ENCODE assay signal across 9 cellular contexts in the genomic region with DNA sequence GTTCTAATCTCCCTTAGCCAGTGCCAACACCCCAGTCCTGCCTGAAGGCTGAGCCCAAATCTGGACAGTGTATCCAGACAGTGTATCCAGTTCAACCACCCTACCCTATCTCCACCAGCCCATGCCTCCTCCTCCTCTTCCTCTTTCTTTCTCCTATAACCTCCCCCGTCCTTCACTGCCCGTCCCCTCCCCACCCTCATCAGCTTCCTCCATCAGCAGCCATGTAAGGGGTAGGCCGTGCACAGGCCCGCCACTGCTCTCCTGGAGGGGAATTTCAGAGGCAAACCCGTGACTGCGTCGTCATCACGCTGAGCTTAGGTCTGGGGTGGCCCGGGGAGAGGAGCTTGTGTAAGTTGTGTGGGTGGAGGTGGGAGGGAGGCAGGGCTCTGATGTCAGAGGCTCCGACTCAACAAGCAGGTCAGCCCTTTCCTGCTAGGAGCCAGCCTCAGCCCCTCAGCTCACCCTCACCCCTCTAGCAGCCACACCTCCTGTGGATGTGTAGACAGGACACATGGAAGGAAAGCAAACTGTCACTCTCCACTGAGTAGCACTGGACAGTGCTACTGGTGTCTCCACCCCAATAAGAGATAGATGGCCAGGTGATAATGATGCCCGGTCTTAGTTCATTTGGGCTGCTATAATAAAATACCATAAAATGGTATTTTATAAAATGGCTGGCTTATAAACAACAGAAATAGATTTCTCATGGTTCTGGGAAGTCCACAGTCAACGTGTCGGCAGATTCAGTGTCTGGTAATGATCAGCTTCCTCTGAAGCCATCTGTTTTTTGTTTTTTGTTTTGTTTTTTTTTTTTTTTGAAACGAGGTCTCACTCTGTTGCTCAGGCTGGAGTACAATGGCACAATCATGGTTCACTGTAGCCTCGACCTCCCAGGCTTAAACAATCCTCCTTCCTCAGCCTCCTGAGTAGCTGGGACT.
DNase-seq lines count a peak whose midpoint lies in the region; ATAC-seq and TF ChIP-seq lines count a peak whose summit lies in the region.
"Had no signal": no experiment of that assay in that cellular context is flagged by ENCODE, and none has a peak within 500 bp of the region (broad histone marks: within the 10 kb centered on the region; RNA-seq: fewer than 3 reads in every experiment).

No MANE protein-coding gene starts in this region.

- TF ChIP-seq CTCF in AG04449 (IDR thresholded peaks at IDR 0.05; ENCODE audit: insufficient read depth, low read length, missing control alignments), result no peak
- no peak for TF ChIP-seq CTCF in neutrophil (IDR thresholded peaks at IDR 0.05)
- TF ChIP-seq CTCF in tibial artery (IDR thresholded peaks at IDR 0.05), result no peak

- POLR2A ChIA-PET in AG04449 (lab: Yijun Ruan, JAX), result interaction anchor here (0.8 kb wide), 1 partner anchor 16 kb away, joined by 4 read pairs; no protein-coding TSS in a partner anchor

- no peaks in the 10 kb centered on the region for H3K27me3 ChIP-seq in neutrophil
- H3K27me3 ChIP-seq in tibial artery, result no peaks in the 10 kb centered on the region
- H3K27me3 ChIP-seq: gastrocnemius medialis had no signal

- ATAC-seq in GM19438 (IDR thresholded peaks at IDR 0.05; ENCODE audit: low read depth, unreplicated experiment) (peak; percentile 73), HG03558 (IDR thresholded peaks at IDR 0.05; ENCODE audit: extremely low read depth, unreplicated experiment) (peak; percentile 67)
- ATAC-seq: gastrocnemius medialis had no signal

- H3K27ac ChIP-seq in neutrophil (peak overlapping the region; percentile 61), tibial artery (no peak overlapping the region)
- H3K27ac ChIP-seq: gastrocnemius medialis had no signal

- intact Hi-C loops in tibial artery (cut with DNase I; ENCODE audit: low total_unique reads), result no loop called here

- H3K4me3 ChIP-seq in AG04449 (ENCODE audit: low read depth, low read length), result no peak overlapping the region
- peak overlapping the region in 1 of 2 experiments; percentile 35 for H3K4me3 ChIP-seq in neutrophil (ENCODE audit: low read depth in 1 of 2, low read length in 1 of 2)
- H3K4me3 ChIP-seq in tibial artery, result no peak overlapping the region
- H3K4me3 ChIP-seq: gastrocnemius medialis had no signal

- H3K4me1 ChIP-seq in neutrophil (ENCODE audit: control insufficient read depth in 1 of 2, insufficient read depth in 1 of 2, low read depth in 1 of 2, low read length in 1 of 2), result peaks cover 8 to 10% of the 10 kb centered on the region in 2 experiments
- peaks cover 0 to 10% (median 3%) of the 10 kb centered on the region in 4 donors for H3K4me1 ChIP-seq in tibial artery
- H3K4me1 ChIP-seq: gastrocnemius medialis had no signal

- H3K9me3 ChIP-seq in neutrophil (no peaks in the 10 kb centered on the region), tibial artery (no peaks in the 10 kb centered on the region)
- H3K9me3 ChIP-seq: gastrocnemius medialis had no signal

- no peaks in the 10 kb centered on the region for H3K36me3 ChIP-seq in neutrophil
- H3K36me3 ChIP-seq in tibial artery, result no peaks in the 10 kb centered on the region
- H3K36me3 ChIP-seq: gastrocnemius medialis had no signal

- CTCF ChIA-PET in AG04449 (lab: Yijun Ruan, JAX), result interaction anchor here (1.3 to 1.4 kb wide), 3 partner anchors 10 to 65 kb away, joined by 3 to 6 read pairs (median 4); no protein-coding TSS in a partner anchor

- DNase-seq in AG04449 (ENCODE audit: low read depth, low spot score) (peak; percentile 40), tibial artery (peak; percentile 60 to 78), midbrain (lab: John Stamatoyannopoulos, UW) (no peak)
- peak; percentile 88 for DNase-seq in activated CD4-positive, alpha-beta T cell treated with anti-CD3 and anti-CD28 coated beads for 48 hours
- DNase-seq in effector CD4-positive, alpha-beta T cell, result peak; percentile 78
